8 cellular contexts compared by ENCODE assay signal in genomic region chr12:56119361-56119796, GRCh38. TPM values are rescaled to one million over a fixed set of nuclear protein-coding genes. Genes with fewer than 3 reads are reported as not detected.
DNase-seq lines count a peak whose midpoint lies in the region; ATAC-seq and TF ChIP-seq lines count a peak whose summit lies in the region.

No MANE protein-coding gene starts in this region.

- CTCF ChIA-PET in activated naive CD4-positive, alpha-beta T cell treated with anti-CD3 and anti-CD28 coated beads, Interleukin-2, amount 10 ng/mL, durations not matched to agents 7 days and 5 days (lab: Charles Lee): interaction anchor here (0.7 to 5.2 kb wide), 18 partner anchors 9 to 227 kb away, joined by 3 to 87 read pairs (median 4); partner anchors contain the start of genes ESYT1, PA2G4, RNF41 and SMARCC2

- H3K27me3 ChIP-seq in tibial nerve: no peaks in the 10 kb centered on the region

- peaks cover 49% of the 10 kb centered on the region for H3K4me1 Mint-ChIP-seq in activated naive CD4-positive, alpha-beta T cell treated with anti-CD3 and anti-CD28 coated beads, Interleukin-2, amount 10 ng/mL, durations not matched to agents 7 days and 5 days
- H3K4me1 Mint-ChIP-seq in neural crest cell: peaks cover 31% of the 10 kb centered on the region

- no peaks in the 10 kb centered on the region for H3K9me3 Mint-ChIP-seq in activated naive CD4-positive, alpha-beta T cell treated with anti-CD3 and anti-CD28 coated beads, Interleukin-2, amount 10 ng/mL, durations not matched to agents 7 days and 5 days
- H3K9me3 Mint-ChIP-seq in neural crest cell: no peaks in the 10 kb centered on the region

- peaks cover 28% of the 10 kb centered on the region for H3K36me3 Mint-ChIP-seq in activated naive CD4-positive, alpha-beta T cell treated with anti-CD3 and anti-CD28 coated beads, Interleukin-2, amount 10 ng/mL, durations not matched to agents 7 days and 5 days
- H3K36me3 Mint-ChIP-seq in neural crest cell (ENCODE audit: low read depth): peaks cover 10% of the 10 kb centered on the region

- H3K9me3 ChIP-seq in tibial nerve: no peaks in the 10 kb centered on the region

- H3K4me3 ChIP-seq in LNCaP clone FGC (ENCODE audit: low read depth, low read length) (peak overlapping the region; percentile 96), tibial nerve (peak overlapping the region in 1 of 4 donors; percentile 91)

- TF ChIP-seq POLR2A in tibial nerve (IDR thresholded peaks at IDR 0.05): no peak

- no peaks in the 10 kb centered on the region for H3K27me3 Mint-ChIP-seq in activated naive CD4-positive, alpha-beta T cell treated with anti-CD3 and anti-CD28 coated beads, Interleukin-2, amount 10 ng/mL, durations not matched to agents 7 days and 5 days
- peaks cover 11% of the 10 kb centered on the region for H3K27me3 Mint-ChIP-seq in neural crest cell (ENCODE audit: low read depth)

- ATAC-seq in GM18907 (IDR thresholded peaks at IDR 0.05; ENCODE audit: unreplicated experiment): no peak

- WGBS in tibial nerve, 2 donors: 0% methylated on average over 2 of the region's 2 CpGs

- H3K4me1 ChIP-seq in tibial nerve: peaks cover 0 to 30% (median 9%) of the 10 kb centered on the region in 4 donors

- H3K27ac Mint-ChIP-seq in activated naive CD4-positive, alpha-beta T cell treated with anti-CD3 and anti-CD28 coated beads, Interleukin-2, amount 10 ng/mL, durations not matched to agents 7 days and 5 days: peak overlapping the region; percentile 97
- H3K27ac Mint-ChIP-seq in neural crest cell (ENCODE audit: unreplicated experiment): peak overlapping the region; percentile 76

- peak; percentile 82 for TF ChIP-seq CTCF in LNCaP clone FGC (IDR thresholded peaks at IDR 0.05; ENCODE audit: control insufficient read depth, extremely low read depth, insufficient read depth)
- peak; percentile 80 for TF ChIP-seq CTCF in neural crest cell (conservative IDR thresholded peaks at IDR 0.05)
- peak; percentile 67 to 88 (median 77) for TF ChIP-seq CTCF in tibial nerve (IDR thresholded peaks at IDR 0.05)

- peak in 1 of 2 donors; percentile 50 for TF ChIP-seq EP300 in tibial nerve (IDR thresholded peaks at IDR 0.05)

- peak overlapping the region; percentile 94 for H3K4me3 Mint-ChIP-seq in activated naive CD4-positive, alpha-beta T cell treated with anti-CD3 and anti-CD28 coated beads, Interleukin-2, amount 10 ng/mL, durations not matched to agents 7 days and 5 days
- H3K4me3 Mint-ChIP-seq in neural crest cell: peak overlapping the region; percentile 97

- peaks cover 0 to 40% (median 5%) of the 10 kb centered on the region in 3 donors for H3K36me3 ChIP-seq in tibial nerve

- H3K27ac ChIP-seq in tibial nerve: peak overlapping the region; percentile 87 to 97 (median 94)

- DNase-seq in DMS53 treated with DMSO at 0.1 percent for 48 hours (lab: John Stamatoyannopoulos, UW; ENCODE audit: unreplicated experiment): peak; percentile 79
- peak; percentile 74 for DNase-seq in LNCaP clone FGC (ENCODE audit: low read depth)
- peak; percentile 78 for DNase-seq in RPMI8226
- peak; percentile 74 for DNase-seq in activated naive CD4-positive, alpha-beta T cell treated with anti-CD3 and anti-CD28 coated beads, Interleukin-2, amount 10 ng/mL, durations not matched to agents 7 days and 5 days
- peak; percentile 71 for DNase-seq in foreskin melanocyte
- peak; percentile 50 for DNase-seq in neural crest cell (ENCODE audit: low read depth, low spot score)
- peak in 1 of 2 donors; percentile 59 for DNase-seq in tibial nerve (ENCODE audit: low spot score in 2 of 2)

RNA-seq across cellular contexts. Expression of gene ZC3H10, which starts 1.3 kb away (rescaled TPM):
- total RNA-seq in neural crest cell (19.1 and 19.3 TPM in 2 replicates), tibial nerve (1 to 10 TPM; 2.9 to 5.1 (median 4.8) TPM)

RNA-seq across cellular contexts. Expression of gene RPL41, which starts 2.9 kb away (rescaled TPM):
- 4,478 and 4,582 TPM in 2 replicates for total RNA-seq in neural crest cell
- 1,000 to 10,000 TPM; 2,638 to 4,802 (median 2,805) TPM for total RNA-seq in tibial nerve

RNA-seq across cellular contexts. Expression of gene ESYT1, which starts 8.7 kb away (rescaled TPM):
- total RNA-seq in neural crest cell (118 and 121 TPM in 2 replicates), tibial nerve (100 to 1,000 TPM in 3 of 4 donors, 10 to 100 TPM in 1; 91.2 to 235 (median 210) TPM)

RNA-seq across cellular contexts. Expression of gene PA2G4, which starts 15.0 kb away (rescaled TPM):
- 201 and 213 TPM in 2 replicates for total RNA-seq in neural crest cell
- 100 to 1,000 TPM in 1 of 4 donors, 10 to 100 TPM in 3; 79.6 to 104 (median 93.5) TPM for total RNA-seq in tibial nerve

RNA-seq across cellular contexts. Expression of gene MYL6B, which starts 33.0 kb away (rescaled TPM):
- total RNA-seq in neural crest cell: 178 and 189 TPM in 2 replicates
- 10 to 100 TPM; 43.5 to 80.4 (median 59.1) TPM for total RNA-seq in tibial nerve
